ENCODE assay signal across 12 cellular contexts in genomic region chr2:239268549-239268948, GRCh38.
A peak's percentile ranks its signal among the peaks of the same experiment; 100 is the strongest.
DNase-seq lines count a peak whose midpoint lies in the region; ATAC-seq and TF ChIP-seq lines count a peak whose summit lies in the region.
"Had no signal": no experiment of that assay in that cellular context is flagged by ENCODE, and none has a peak within 500 bp of the region (broad histone marks: within the 10 kb centered on the region; RNA-seq: fewer than 3 reads in every experiment).

No MANE protein-coding gene starts in this region.

- H3K27ac ChIP-seq in DOHH2 (ENCODE audit: low read depth, low read length) (no peak overlapping the region), psoas muscle (peak overlapping the region; percentile 86)

- no peaks in the 10 kb centered on the region for H3K9me2 ChIP-seq in DOHH2 (replicated peaks; ENCODE audit: control insufficient read depth, low read length)

- peaks cover 78% of the 10 kb centered on the region for H3K27me3 ChIP-seq in DOHH2 (ENCODE audit: control insufficient read depth, low read length)
- H3K27me3 ChIP-seq in psoas muscle (ENCODE audit: insufficient read depth in 3 of 3, low read length in 2 of 3): no peaks in the 10 kb centered on the region
- H3K27me3 ChIP-seq: dorsolateral prefrontal cortex had no signal

- TF ChIP-seq CTCF in DOHH2 (IDR thresholded peaks at IDR 0.05; ENCODE audit: low read depth, low read length, poor library complexity, severe bottlenecking): no peak
- no peak for TF ChIP-seq CTCF in NB4 (IDR thresholded peaks at IDR 0.05; ENCODE audit: low read depth, low read length)
- no peak for TF ChIP-seq CTCF in psoas muscle (IDR thresholded peaks at IDR 0.05)
- no peak for TF ChIP-seq CTCF in GM10266 (IDR thresholded peaks at IDR 0.05; ENCODE audit: control insufficient read depth, insufficient read depth, low read depth, missing control alignments)

- H3K4me2 ChIP-seq in DOHH2 (ENCODE audit: low read length): 0 out of 2 replicates have a peak overlapping the region, but pooled peaks have one; percentile 17

- peaks cover 63 to 76% of the 10 kb centered on the region in 2 donors for H3K4me1 Mint-ChIP-seq in effector memory CD8-positive, alpha-beta T cell (ENCODE audit: low read depth in 2 of 2)

- H3K9me3 ChIP-seq in DOHH2 (ENCODE audit: control insufficient read depth, insufficient read depth, low read length) (no peaks in the 10 kb centered on the region), psoas muscle (no peaks in the 10 kb centered on the region)

- H3K4me1 ChIP-seq in DOHH2 (ENCODE audit: control insufficient read depth, low read length) (peaks cover 42% of the 10 kb centered on the region), psoas muscle (peaks cover 98% of the 10 kb centered on the region)

- peaks cover 11% of the 10 kb centered on the region for H3K36me3 Mint-ChIP-seq in effector memory CD8-positive, alpha-beta T cell (ENCODE audit: insufficient read depth)

- H4K20me1 ChIP-seq in DOHH2 (ENCODE audit: control insufficient read depth, insufficient read depth, low read depth, low read length): peaks cover 69% of the 10 kb centered on the region

- no peak for TF ChIP-seq POLR2A in NB4 (IDR thresholded peaks at IDR 0.05; ENCODE audit: extremely low read depth, insufficient read length)

- no peaks in the 10 kb centered on the region for H3F3A ChIP-seq in DOHH2 (ENCODE audit: control insufficient read depth, insufficient read depth)

- 70 to 72% (median 71%) methylated on average over 3 of the region's 3 CpGs for WGBS in psoas muscle, 3 donors

- ATAC-seq in effector memory CD8-positive, alpha-beta T cell (replicated peaks): no peak
- no peak for ATAC-seq in psoas muscle
- ATAC-seq: Panc1; stimulated activated memory B cell treated with anti-CD40 and anti-IgM and Interleukin-4, amounts not matched to agents 10 μg/mL and 1 μg/mL and 100 μg/mL, for 72 hours had no signal

- peak overlapping the region; percentile 96 to 99 for H3K4me3 Mint-ChIP-seq in effector memory CD8-positive, alpha-beta T cell
- H3K4me3 Mint-ChIP-seq: stimulated activated memory B cell treated with anti-CD40 and anti-IgM and Interleukin-4, amounts not matched to agents 10 μg/mL and 1 μg/mL and 100 μg/mL, for 72 hours had no signal

- no peaks in the 10 kb centered on the region for H3K27me3 Mint-ChIP-seq in effector memory CD8-positive, alpha-beta T cell

- H3K9me3 Mint-ChIP-seq in effector memory CD8-positive, alpha-beta T cell: no peaks in the 10 kb centered on the region
- H3K9me3 Mint-ChIP-seq: stimulated activated memory B cell treated with anti-CD40 and anti-IgM and Interleukin-4, amounts not matched to agents 10 μg/mL and 1 μg/mL and 100 μg/mL, for 72 hours had no signal

- DNase-seq in NB4 (ENCODE audit: low read depth): peak; percentile 55
- no peak for DNase-seq in effector memory CD8-positive, alpha-beta T cell
- DNase-seq in psoas muscle: no peak
- DNase-seq in NCI-H2081 (lab: John Stamatoyannopoulos, UW): no peak
- no peak for DNase-seq in GM10266 (ENCODE audit: extremely low spot score)
- DNase-seq in cortex of kidney (lab: John Stamatoyannopoulos, UW): no peak
- DNase-seq: GDM1 had no signal

- peak overlapping the region; percentile 87 to 98 for H3K27ac Mint-ChIP-seq in effector memory CD8-positive, alpha-beta T cell
- H3K27ac Mint-ChIP-seq: stimulated activated memory B cell treated with anti-CD40 and anti-IgM and Interleukin-4, amounts not matched to agents 10 μg/mL and 1 μg/mL and 100 μg/mL, for 72 hours had no signal

- peaks cover 7% of the 10 kb centered on the region; the same call in 1 of the 2 replicates for H3K79me2 ChIP-seq in DOHH2 (ENCODE audit: control insufficient read depth, low read length)

- H3K4me3 ChIP-seq in DOHH2 (ENCODE audit: low read length) (no peak overlapping the region), NB4 (ENCODE audit: low read depth, low read length) (no peak overlapping the region), psoas muscle (no peak overlapping the region)
- H3K4me3 ChIP-seq: smooth muscle cell had no signal

- H3K36me3 ChIP-seq in DOHH2 (ENCODE audit: control insufficient read depth, low read length): no peaks in the 10 kb centered on the region
- H3K36me3 ChIP-seq in psoas muscle (ENCODE audit: insufficient read depth in 1 of 2, low read depth in 1 of 2): peaks cover 0 to 3% of the 10 kb centered on the region in 2 donors

- intact Hi-C loops in psoas muscle (cut with DNase I): no loop called here
